ENCODE assay signal across 6 cellular contexts in genomic region chrX:155071694-155072215, GRCh38. TPM values are rescaled to one million over a fixed set of nuclear protein-coding genes. Genes with fewer than 3 reads are reported as not detected.
A peak's percentile ranks its signal among the peaks of the same experiment; 100 is the strongest.
DNase-seq lines count a peak whose midpoint lies in the region; ATAC-seq and TF ChIP-seq lines count a peak whose summit lies in the region.

No MANE protein-coding gene starts in this region.

- TF ChIP-seq CTCF in GM12875 (IDR thresholded peaks at IDR 0.05; ENCODE audit: borderline replicate concordance, insufficient read depth, low read depth, low read length) (no peak), colonic mucosa (IDR thresholded peaks at IDR 0.05) (no peak), parathyroid adenoma (IDR thresholded peaks at IDR 0.05) (no peak)

- H3K79me2 ChIP-seq in parathyroid adenoma, result peaks cover 2% of the 10 kb centered on the region

- H3K9me3 ChIP-seq in colonic mucosa (no peaks in the 10 kb centered on the region), parathyroid adenoma (ENCODE audit: control insufficient read depth, low read length) (no peaks in the 10 kb centered on the region)

- intact Hi-C loops in colonic mucosa (cut with DNase I), result no loop called here

- H3K4me2 ChIP-seq in parathyroid adenoma (ENCODE audit: low read length), result peak overlapping the region; percentile 69

- H3K36me3 ChIP-seq in colonic mucosa, result no peaks in the 10 kb centered on the region
- no peaks in the 10 kb centered on the region for H3K36me3 ChIP-seq in parathyroid adenoma (ENCODE audit: control insufficient read depth, insufficient read depth, low read length)

- peak overlapping the region; percentile 86 for H2AFZ ChIP-seq in parathyroid adenoma

- peak; percentile 33 for DNase-seq in colonic mucosa
- DNase-seq in dedifferentiated amniotic fluid mesenchymal stem cell (ENCODE audit: extremely low spot score), result no peak
- DNase-seq in putamen (ENCODE audit: low spot score), result no peak

- H3K27ac ChIP-seq in colonic mucosa (peak overlapping the region; percentile 78), parathyroid adenoma (peak overlapping the region; percentile 72)

- H3K4me1 ChIP-seq in colonic mucosa, result no peaks in the 10 kb centered on the region
- H3K4me1 ChIP-seq in parathyroid adenoma, result peaks cover 4% of the 10 kb centered on the region

- ATAC-seq in HG03354 (IDR thresholded peaks at IDR 0.05; ENCODE audit: poor library complexity, severe bottlenecking, unreplicated experiment), result peak; percentile 19

- peak overlapping the region; percentile 78 for H3K4me3 ChIP-seq in GM12875 (ENCODE audit: low read depth, low read length)
- peak overlapping the region; percentile 53 for H3K4me3 ChIP-seq in colonic mucosa
- H3K4me3 ChIP-seq in parathyroid adenoma (ENCODE audit: low read depth, low read length), result peak overlapping the region; percentile 71

- H3K9ac ChIP-seq in colonic mucosa (ENCODE audit: low read depth in 2 of 2, low read length in 2 of 2), result peak overlapping the region; percentile 75 to 84
- peak overlapping the region; percentile 28 for H3K9ac ChIP-seq in parathyroid adenoma

- H3K27me3 ChIP-seq in colonic mucosa (no peaks in the 10 kb centered on the region), parathyroid adenoma (ENCODE audit: control insufficient read depth, insufficient read depth, low read length) (no peaks in the 10 kb centered on the region)

RNA-seq across cellular contexts. Expression of gene BRCC3, which starts 0.4 kb away (rescaled TPM):
- total RNA-seq in colonic mucosa, result 10 to 100 TPM; 45.6 to 45.9 TPM

RNA-seq across cellular contexts. Expression of gene CMC4, which starts 0.8 kb away (rescaled TPM):
- total RNA-seq in colonic mucosa, result 1 to 10 TPM; 5.6 to 6.6 TPM

RNA-seq across cellular contexts. Expression of gene MTCP1, which starts 0.8 kb away (rescaled TPM):
- 10 to 100 TPM; 12.2 to 15.3 TPM for total RNA-seq in colonic mucosa

RNA-seq across cellular contexts. Expression of gene FUNDC2, which starts 45.1 kb away (rescaled TPM):
- total RNA-seq in colonic mucosa, result 10 to 100 TPM; 54.7 to 57.2 TPM

RNA-seq across cellular contexts. Expression of gene F8, which starts 49.2 kb away (rescaled TPM):
- 1 to 10 TPM; 2.3 to 3.5 TPM for total RNA-seq in colonic mucosa
